In the genomic region with DNA sequence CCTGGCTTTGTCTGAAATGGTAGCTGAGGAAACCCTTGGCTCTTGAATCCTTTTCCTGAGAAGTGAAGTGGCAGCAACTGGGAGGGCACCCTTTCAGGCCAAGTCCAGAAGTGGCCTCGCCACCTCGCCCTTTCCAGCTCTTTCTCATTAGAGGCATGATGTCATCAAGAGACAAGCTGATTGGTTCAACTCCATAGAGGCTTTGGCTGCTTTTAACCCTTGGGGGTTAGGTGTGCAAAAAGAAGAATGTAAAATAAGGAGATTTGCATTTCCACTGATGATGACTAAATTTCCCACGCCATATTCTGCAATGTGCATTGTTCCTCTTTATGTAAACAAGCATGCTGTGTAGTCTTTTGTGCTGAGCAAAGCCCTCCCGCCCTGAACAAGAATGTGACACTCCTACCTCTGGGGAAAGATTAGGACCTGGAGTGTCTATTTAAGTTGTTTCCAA, we compare ENCODE assay signal across 9 cellular contexts.
DNase-seq lines count a peak whose midpoint lies in the region; ATAC-seq and TF ChIP-seq lines count a peak whose summit lies in the region.
"Had no signal": no experiment of that assay in that cellular context is flagged by ENCODE, and none has a peak within 500 bp of the region (broad histone marks: within the 10 kb centered on the region; RNA-seq: fewer than 3 reads in every experiment).

No MANE protein-coding gene starts in this region.

- peak; percentile 74 for DNase-seq in H4 (ENCODE audit: low spot score)
- DNase-seq in NCI-H526 (lab: John Stamatoyannopoulos, UW) = peak; percentile 49 to 50
- peak; percentile 93 for DNase-seq in epithelial cell of prostate (ENCODE audit: low read depth, low spot score)
- no peak for DNase-seq in T-helper 9 cell
- no peak for DNase-seq in KBM-7

- no peak for TF ChIP-seq CTCF in nephron (IDR thresholded peaks at IDR 0.05; ENCODE audit: unreplicated experiment in 3 of 3)

- in situ Hi-C loops in KBM-7 (cut with MboI; ENCODE audit: low pct_unique_long_range_greater_than_20kb, low sequenced_read_pairs) = no loop called here

- peak overlapping the region in 1 of 3 experiments; percentile 4 for H3K4me3 Mint-ChIP-seq in nephron
- H3K4me3 Mint-ChIP-seq: central memory CD8-positive, alpha-beta T cell had no signal

- peaks cover 19% of the 10 kb centered on the region for H3K36me3 Mint-ChIP-seq in nephron (ENCODE audit: low read depth)

- H3K9me3 Mint-ChIP-seq in nephron = no peaks in the 10 kb centered on the region
- H3K9me3 Mint-ChIP-seq: central memory CD8-positive, alpha-beta T cell had no signal

- peaks cover 56% of the 10 kb centered on the region for H3K4me1 Mint-ChIP-seq in nephron

- ATAC-seq in HG02623 (IDR thresholded peaks at IDR 0.05; ENCODE audit: unreplicated experiment) (no peak), GM19023 (IDR thresholded peaks at IDR 0.05; ENCODE audit: unreplicated experiment) (no peak)

- peak overlapping the region; percentile 84 for H3K27ac ChIP-seq in epithelial cell of prostate

- H3K27ac Mint-ChIP-seq in nephron = peak overlapping the region; percentile 6 to 47 (median 17)

- H3K27me3 Mint-ChIP-seq in nephron (ENCODE audit: low read depth) = no peaks in the 10 kb centered on the region
- H3K27me3 Mint-ChIP-seq: central memory CD8-positive, alpha-beta T cell had no signal

Comparison
In these comparisons a context has a peak if more than half of its experiments do, and no peak if none do; other contexts are left out.
1. DNase-seq: peak in H4 (single experiment), NCI-H526 (2 of 2) and epithelial cell of prostate (single experiment); none in T-helper 9 cell (single experiment) and KBM-7 (single experiment).